ENCODE assay signal across 21 cellular contexts in genomic region chr2:236668531-236668969, GRCh38.
DNase-seq lines count a peak whose midpoint lies in the region; TF ChIP-seq lines count a peak whose summit lies in the region.
"Had no signal": no experiment of that assay in that cellular context is flagged by ENCODE, and none has a peak within 500 bp of the region (broad histone marks: within the 10 kb centered on the region; RNA-seq: fewer than 3 reads in every experiment).

No MANE protein-coding gene starts in this region.

- peak overlapping the region; percentile 44 to 74 (median 74) for H3K27ac ChIP-seq in thyroid gland
- H3K27ac ChIP-seq: BLaER1, PC-9 had no signal

- no peak overlapping the region for H3K4me3 Mint-ChIP-seq in nephron progenitor cell
- H3K4me3 Mint-ChIP-seq: CD4-positive, alpha-beta T cell had no signal

- intact Hi-C loops in thyroid gland (cut with DNase I), result loop anchor here (10.0 kb wide), 1 partner anchor 94 kb away; no protein-coding TSS in a partner anchor

- peaks cover 30% of the 10 kb centered on the region for H3K9me3 Mint-ChIP-seq in nephron progenitor cell
- H3K9me3 Mint-ChIP-seq: CD4-positive, alpha-beta T cell had no signal

- DNase-seq in activated effector memory CD4-positive, alpha-beta T cell treated with anti-CD3 and anti-CD28 coated beads, Interleukin-2, amount 50 U/mL, for 16 hours, result peak; percentile 47
- no peak for DNase-seq in activated effector memory CD4-positive, alpha-beta T cell treated with Interleukin-2 at 50 U/mL for 16 hours
- DNase-seq in mesenteric fat pad (ENCODE audit: low spot score), result peak; percentile 84
- no peak for DNase-seq in thyroid gland
- DNase-seq in AG08396 (ENCODE audit: low spot score), result no peak
- no peak for DNase-seq in nephron progenitor cell
- no peak for DNase-seq in NOMO-1 treated with DMSO at 0.1 percent for 48 hours (lab: John Stamatoyannopoulos, UW; ENCODE audit: unreplicated experiment)
- DNase-seq: CD4-positive, alpha-beta T cell; IMR-90; KG1; MG63; NCI-H1105 treated with DMSO at 0.1 percent for 48 hours; NCI-H146; NCI-H2029; NCI-H446 treated with DMSO at 0.1 percent for 48 hours; NCI-H526; NCI-H82; NK-92 treated with Interleukin-12 subunit alpha and Interleukin-12 subunit beta, amount 100 ng/mL, for 24 hours; PC-9; Right ventricle myocardium superior had no signal

- H3K27me3 ChIP-seq in thyroid gland, result no peaks in the 10 kb centered on the region
- H3K27me3 ChIP-seq: BLaER1, MG63 had no signal

- TF ChIP-seq CTCF in thyroid gland (IDR thresholded peaks at IDR 0.05), result no peak
- TF ChIP-seq CTCF in nephron progenitor cell (IDR thresholded peaks at IDR 0.05), result no peak

- 90 to 93% methylated on average over 2 to 8 of the region's 8 CpGs for WGBS in thyroid gland, 2 donors

- no peak overlapping the region for H3K27ac Mint-ChIP-seq in nephron progenitor cell
- H3K27ac Mint-ChIP-seq: CD4-positive, alpha-beta T cell had no signal

- no peak overlapping the region for H3K4me3 ChIP-seq in thyroid gland (replicated peaks in 1 of 3)
- H3K4me3 ChIP-seq: BLaER1, MG63, PC-9 had no signal

- peaks cover 21 to 24% of the 10 kb centered on the region in 2 donors for H3K4me1 ChIP-seq in thyroid gland

- H3K36me3 ChIP-seq in thyroid gland, result no peaks in the 10 kb centered on the region
- H3K36me3 ChIP-seq: BLaER1, MG63 had no signal

- TF ChIP-seq POLR2A in thyroid gland (IDR thresholded peaks at IDR 0.05), result no peak

- peaks cover 11% of the 10 kb centered on the region for H3K36me3 Mint-ChIP-seq in nephron progenitor cell (ENCODE audit: low read depth)

- H3K4me1 Mint-ChIP-seq in nephron progenitor cell, result peaks cover 26% of the 10 kb centered on the region

- H3K27me3 Mint-ChIP-seq in nephron progenitor cell (ENCODE audit: low read depth, poor library complexity), result peaks cover 22% of the 10 kb centered on the region

- H3K9me3 ChIP-seq in thyroid gland, result no peaks in the 10 kb centered on the region

Comparison
In these comparisons a context has a peak if more than half of its experiments do, and no peak if none do; other contexts are left out.
1. DNase-seq: peak in activated effector memory CD4-positive, alpha-beta T cell treated with anti-CD3 and anti-CD28 coated beads, Interleukin-2, amount 50 U/mL, for 16 hours (single experiment) and mesenteric fat pad (single experiment); none in activated effector memory CD4-positive, alpha-beta T cell treated with Interleukin-2 at 50 U/mL for 16 hours (single experiment), thyroid gland (0 of 2), AG08396 (single experiment), nephron progenitor cell (single experiment) and NOMO-1 treated with DMSO at 0.1 percent for 48 hours (single experiment).